Comparison of ENCODE assay signal across 8 cellular contexts in the genomic region with DNA sequence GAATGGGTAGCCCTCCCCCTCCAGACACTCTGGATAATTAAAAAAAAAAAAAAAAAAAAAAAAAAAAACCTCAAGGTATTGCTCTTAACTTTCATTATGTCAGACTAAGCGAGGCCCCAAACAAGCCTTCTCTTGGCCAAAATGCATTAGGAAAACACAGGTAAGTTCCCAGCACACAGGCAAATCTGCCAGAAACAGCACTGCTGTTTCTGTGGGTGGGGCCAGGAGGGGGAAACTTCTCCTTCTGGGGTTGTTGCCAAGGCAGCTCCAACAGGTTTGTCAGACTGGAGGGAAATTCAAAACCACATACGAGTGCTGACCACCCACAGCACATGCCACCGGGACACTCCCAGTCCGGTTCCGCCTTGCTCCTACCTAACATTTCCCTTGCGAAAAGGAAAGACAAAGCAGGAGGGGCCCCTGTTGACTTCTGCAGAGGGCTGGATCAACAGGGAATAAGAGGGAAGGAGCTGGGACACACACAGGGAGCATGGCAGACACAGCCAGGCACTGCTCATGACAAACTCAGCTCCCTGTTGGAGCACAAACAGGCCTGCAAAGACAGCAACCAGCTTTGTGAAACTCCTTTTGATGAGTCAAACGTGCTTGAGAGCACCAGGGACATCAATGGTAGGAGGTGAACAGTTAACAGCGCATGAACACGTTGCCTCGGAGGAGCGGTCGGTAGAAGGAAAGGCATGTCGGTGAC. TPM values are rescaled to one million over a fixed set of nuclear protein-coding genes. Genes with fewer than 3 reads are reported as not detected.
DNase-seq lines count a peak whose midpoint lies in the region; ATAC-seq and TF ChIP-seq lines count a peak whose summit lies in the region.

No MANE protein-coding gene starts in this region.

- peak overlapping the region; percentile 73 to 91 (median 91) for H3K4me3 Mint-ChIP-seq in immature natural killer cell

- H3K4me1 Mint-ChIP-seq in immature natural killer cell = peaks cover 92 to 96% of the 10 kb centered on the region in 2 donors

- ATAC-seq in activated naive CD4-positive, alpha-beta T cell treated with anti-CD3 and anti-CD28 coated beads, Interleukin-2, amount 50 U/mL, for 72 hours = peak; percentile 54 to 68
- no peak for ATAC-seq in GM19467 (IDR thresholded peaks at IDR 0.05; ENCODE audit: unreplicated experiment)
- no peak for ATAC-seq in GM18870 (IDR thresholded peaks at IDR 0.05; ENCODE audit: unreplicated experiment)

- POLR2A ChIA-PET in RWPE1 (lab: Yijun Ruan, JAX; ENCODE audit: low non-redundant PET) = no interaction called here

- no peak for TF ChIP-seq CTCF in RWPE1 (conservative IDR thresholded peaks at IDR 0.05; ENCODE audit: low read depth)

- peaks cover 9 to 34% (median 32%) of the 10 kb centered on the region in 3 donors for H3K27me3 Mint-ChIP-seq in immature natural killer cell (ENCODE audit: low read depth in 3 of 3)

- H3K27ac ChIP-seq in RWPE1 = peak overlapping the region; percentile 100

- peak overlapping the region; percentile 96 to 100 for H3K27ac Mint-ChIP-seq in activated naive CD4-positive, alpha-beta T cell treated with anti-CD3 and anti-CD28 coated beads, Interleukin-2, amount 50 U/mL, for 72 hours
- H3K27ac Mint-ChIP-seq in immature natural killer cell = peak overlapping the region; percentile 91 to 99 (median 98)

- peak; percentile 45 for DNase-seq in activated T-cell treated with anti-CD3 and anti-CD28 coated beads for 1 hour (ENCODE audit: low read depth)
- DNase-seq in activated T-cell treated with anti-CD3 and anti-CD28 coated beads for 4 hours = no peak
- DNase-seq in RWPE1 (ENCODE audit: low spot score) = peak; percentile 82
- DNase-seq in activated naive CD4-positive, alpha-beta T cell treated with anti-CD3 and anti-CD28 coated beads, Interleukin-2, amount 50 U/mL, for 72 hours (ENCODE audit: low spot score in 2 of 2) = peak; percentile 61 to 82
- peak in 1 of 3 donors; percentile 32 for DNase-seq in immature natural killer cell
- peak; percentile 43 to 53 for DNase-seq in stimulated activated CD4-positive, alpha-beta T cell treated with anti-CD3 and anti-CD28 coated beads, Interleukin-2, amount 100 ng/mL, for 48 hours

- CTCF ChIA-PET in RWPE1 (lab: Yijun Ruan, JAX) = no interaction called here

- no peaks in the 10 kb centered on the region for H3K9me3 Mint-ChIP-seq in activated naive CD4-positive, alpha-beta T cell treated with anti-CD3 and anti-CD28 coated beads, Interleukin-2, amount 50 U/mL, for 72 hours
- no peaks in the 10 kb centered on the region for H3K9me3 Mint-ChIP-seq in immature natural killer cell

- H3K36me3 Mint-ChIP-seq in activated naive CD4-positive, alpha-beta T cell treated with anti-CD3 and anti-CD28 coated beads, Interleukin-2, amount 50 U/mL, for 72 hours = peaks cover 62 to 97% of the 10 kb centered on the region in 2 donors
- peaks cover 11 to 23% (median 16%) of the 10 kb centered on the region in 3 donors for H3K36me3 Mint-ChIP-seq in immature natural killer cell

RNA-seq across cellular contexts. Expression of gene MYH9, which starts 55.0 kb away (rescaled TPM):
- 100 to 1,000 TPM; 521 to 691 TPM for total RNA-seq in activated naive CD4-positive, alpha-beta T cell treated with anti-CD3 and anti-CD28 coated beads, Interleukin-2, amount 50 U/mL, for 72 hours
- polyA plus RNA-seq in immature natural killer cell = 100 to 1,000 TPM in 1 of 3 donors, 10 to 100 TPM in 1, 1 to 10 TPM in 1; 8.7 to 355 (median 40.2) TPM

Comparison
In these comparisons a context has a peak if more than half of its experiments do, and no peak if none do; other contexts are left out.
1. ATAC-seq: peak in activated naive CD4-positive, alpha-beta T cell treated with anti-CD3 and anti-CD28 coated beads, Interleukin-2, amount 50 U/mL, for 72 hours (2 of 2); none in GM19467 (single experiment) and GM18870 (single experiment).